Comparison of ENCODE assay signal across 29 cellular contexts in the genomic region with DNA sequence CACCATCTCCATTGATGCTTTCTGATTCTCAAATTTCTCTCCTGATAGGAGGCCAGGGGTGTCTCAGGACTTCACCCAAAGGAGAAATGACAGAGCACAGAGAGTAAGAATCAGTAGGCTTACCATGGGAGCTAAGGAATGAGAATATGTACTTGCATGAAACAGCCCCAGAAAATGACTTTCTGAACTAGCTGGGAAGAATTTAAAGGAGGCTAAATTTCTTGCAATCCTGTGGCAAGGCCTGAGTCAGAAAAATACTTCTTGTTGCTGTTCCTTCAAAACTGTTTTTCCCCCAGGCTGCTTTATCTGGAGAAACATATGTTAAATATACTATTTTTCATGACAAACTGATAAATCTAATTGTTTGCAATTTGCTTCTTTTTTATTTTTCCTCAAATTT. TPM values are rescaled to one million over a fixed set of nuclear protein-coding genes. Genes with fewer than 3 reads are reported as not detected.
A peak's percentile ranks its signal among the peaks of the same experiment; 100 is the strongest.
DNase-seq lines count a peak whose midpoint lies in the region; ATAC-seq and TF ChIP-seq lines count a peak whose summit lies in the region.
"Had no signal": no experiment of that assay in that cellular context is flagged by ENCODE, and none has a peak within 500 bp of the region (broad histone marks: within the 10 kb centered on the region; RNA-seq: fewer than 3 reads in every experiment).

No MANE protein-coding gene starts in this region.

- H3K4me3 Mint-ChIP-seq in chondrocyte (ENCODE audit: unreplicated experiment), result no peak overlapping the region
- H3K4me3 Mint-ChIP-seq: activated CD4-positive, alpha-beta T cell treated with anti-CD3 and anti-CD28 coated beads for 36 hours; activated CD8-positive, alpha-beta T cell treated with anti-CD3 and anti-CD28 coated beads, Interleukin-2, amount 10 ng/mL, durations not matched to agents 7 days and 5 days; activated naive CD8-positive, alpha-beta T cell treated with anti-CD3 and anti-CD28 coated beads for 36 hours; natural killer cell; stimulated activated naive CD8-positive, alpha-beta T cell treated with anti-CD3 and anti-CD28 coated beads, Interleukin-15, amount 100 ng/mL, for 72 hours; T-helper 2 cell treated with Interferon-gamma antibody and Interleukin-4, amounts not matched to agents 5 μg/mL and 100 μg/mL, for 36 hours had no signal

- peaks cover 18% of the 10 kb centered on the region for H3K4me1 Mint-ChIP-seq in chondrocyte (ENCODE audit: low read depth)
- H3K4me1 Mint-ChIP-seq: activated CD4-positive, alpha-beta T cell treated with anti-CD3 and anti-CD28 coated beads for 36 hours; activated naive CD8-positive, alpha-beta T cell treated with anti-CD3 and anti-CD28 coated beads for 36 hours; IgD-negative memory B cell; natural killer cell; stimulated activated naive CD8-positive, alpha-beta T cell treated with anti-CD3 and anti-CD28 coated beads, Interleukin-15, amount 100 ng/mL, for 72 hours had no signal

- H3K27ac Mint-ChIP-seq in chondrocyte (ENCODE audit: unreplicated experiment), result peak overlapping the region; percentile 69
- H3K27ac Mint-ChIP-seq: activated CD4-positive, alpha-beta T cell treated with anti-CD3 and anti-CD28 coated beads for 36 hours; activated CD8-positive, alpha-beta T cell treated with anti-CD3 and anti-CD28 coated beads, Interleukin-2, amount 10 ng/mL, durations not matched to agents 7 days and 5 days; activated naive CD8-positive, alpha-beta T cell treated with anti-CD3 and anti-CD28 coated beads for 36 hours; IgD-negative memory B cell; natural killer cell; stimulated activated naive CD8-positive, alpha-beta T cell treated with anti-CD3 and anti-CD28 coated beads, Interleukin-15, amount 100 ng/mL, for 72 hours; T-helper 2 cell treated with Interferon-gamma antibody and Interleukin-4, amounts not matched to agents 5 μg/mL and 100 μg/mL, for 36 hours had no signal

- DNase-seq in AG20443 (ENCODE audit: low spot score) (peak; percentile 53), chondrocyte (ENCODE audit: low spot score) (no peak), osteoblast (ENCODE audit: insufficient read length, low spot score, missing footprints) (peak; percentile 3), hepatic stellate cell (ENCODE audit: low spot score) (no peak), omental fat pad (ENCODE audit: low spot score) (no peak)
- DNase-seq in activated CD4-positive, CD25-positive, alpha-beta regulatory T cell (lab: John Stamatoyannopoulos, UW), result no peak
- DNase-seq in activated T-cell treated with anti-CD3 and anti-CD28 coated beads, Interleukin-2, amount 50 U/mL, for 1 hour, result no peak
- DNase-seq: activated CD4-positive, alpha-beta T cell treated with anti-CD3 and anti-CD28 coated beads for 36 hours; activated CD8-positive, alpha-beta T cell treated with anti-CD3 and anti-CD28 coated beads, Interleukin-2, amount 10 ng/mL, durations not matched to agents 7 days and 5 days; activated effector memory CD4-positive, alpha-beta T cell treated with Interleukin-2 at 50 U/mL for 16 hours; activated naive CD8-positive, alpha-beta T cell treated with anti-CD3 and anti-CD28 coated beads for 36 hours; DMS79 treated with DMSO at 0.1 percent for 48 hours; lower lobe of right lung; natural killer cell; NCI-H1105; NCI-H2029; NCI-H526 treated with DMSO at 0.1 percent for 48 hours; occipital lobe; SHP77 treated with DMSO at 0.1 percent for 48 hours; stimulated activated naive CD8-positive, alpha-beta T cell treated with anti-CD3 and anti-CD28 coated beads, Interleukin-15, amount 100 ng/mL, for 72 hours; tibial artery had no signal

- no peaks in the 10 kb centered on the region for H3K79me2 ChIP-seq in KMS-11 (ENCODE audit: insufficient read depth, low read depth)
- no peaks in the 10 kb centered on the region for H3K79me2 ChIP-seq in osteoblast (ENCODE audit: insufficient read depth, low read length)

- no peaks in the 10 kb centered on the region for H3K9me3 ChIP-seq in osteoblast (ENCODE audit: low read depth, low read length)
- H3K9me3 ChIP-seq: breast epithelium, lower lobe of right lung, tibial artery had no signal

- peak overlapping the region; percentile 51 for H2AFZ ChIP-seq in KMS-11 (ENCODE audit: low read depth)
- H2AFZ ChIP-seq in osteoblast (ENCODE audit: low read length), result no peak overlapping the region

- ATAC-seq in omental fat pad (ENCODE audit: low FRiP score), result no peak
- ATAC-seq: activated CD4-positive, alpha-beta T cell treated with anti-CD3 and anti-CD28 coated beads for 36 hours; activated CD8-positive, alpha-beta T cell treated with anti-CD3 and anti-CD28 coated beads, Interleukin-2, amount 10 ng/mL, durations not matched to agents 7 days and 5 days; lower lobe of right lung; natural killer cell; Panc1; stimulated activated naive CD8-positive, alpha-beta T cell treated with anti-CD3 and anti-CD28 coated beads, Interleukin-15, amount 100 ng/mL, for 72 hours had no signal

- H3K9me3 Mint-ChIP-seq in chondrocyte (ENCODE audit: low read depth), result no peaks in the 10 kb centered on the region

- peaks cover 87% of the 10 kb centered on the region for H3K4me1 ChIP-seq in KMS-11 (ENCODE audit: low read depth, poor library complexity, severe bottlenecking)
- H3K4me1 ChIP-seq in osteoblast (ENCODE audit: insufficient read depth, low read length), result no peaks in the 10 kb centered on the region
- H3K4me1 ChIP-seq: breast epithelium, lower lobe of right lung, tibial artery had no signal

- H4K20me1 ChIP-seq in KMS-11 (ENCODE audit: insufficient read depth) (no peaks in the 10 kb centered on the region), osteoblast (ENCODE audit: insufficient read depth, low read length) (peaks cover 3% of the 10 kb centered on the region)

- peaks cover 23% of the 10 kb centered on the region for H3K27me3 Mint-ChIP-seq in chondrocyte (ENCODE audit: low read depth)
- H3K27me3 Mint-ChIP-seq: activated CD4-positive, alpha-beta T cell treated with anti-CD3 and anti-CD28 coated beads for 36 hours; activated naive CD8-positive, alpha-beta T cell treated with anti-CD3 and anti-CD28 coated beads for 36 hours; IgD-negative memory B cell; stimulated activated naive CD8-positive, alpha-beta T cell treated with anti-CD3 and anti-CD28 coated beads, Interleukin-15, amount 100 ng/mL, for 72 hours had no signal

- TF ChIP-seq CTCF in KMS-11 (conservative IDR thresholded peaks at IDR 0.05; ENCODE audit: low read depth, low read length), result no peak
- TF ChIP-seq CTCF in chondrocyte (IDR thresholded peaks at IDR 0.05), result no peak
- TF ChIP-seq CTCF in osteoblast (IDR thresholded peaks at IDR 0.05; ENCODE audit: extremely low read depth, low read depth, low read length), result no peak
- TF ChIP-seq CTCF in omental fat pad (IDR thresholded peaks at IDR 0.05), result no peak

- H3K4me3 ChIP-seq in KMS-11 (IDR thresholded peaks at IDR 0.05; ENCODE audit: insufficient read depth, low read depth, low read length) (no peak overlapping the region), osteoblast (ENCODE audit: insufficient read depth, low read length) (no peak overlapping the region)
- H3K4me3 ChIP-seq: breast epithelium, lower lobe of right lung, skin epidermis, tibial artery had no signal

- H3K27me3 ChIP-seq in KMS-11 (ENCODE audit: insufficient read depth, low read depth), result no peaks in the 10 kb centered on the region
- H3K27me3 ChIP-seq in osteoblast (ENCODE audit: insufficient read depth, low read length), result peaks cover 10% of the 10 kb centered on the region
- H3K27me3 ChIP-seq: breast epithelium, tibial artery had no signal

- H3K4me2 ChIP-seq in KMS-11 (peak overlapping the region; percentile 84), osteoblast (ENCODE audit: insufficient read depth, low read length) (no peak overlapping the region)

- peaks cover 1% of the 10 kb centered on the region for H3K36me3 Mint-ChIP-seq in chondrocyte (ENCODE audit: low read depth)
- H3K36me3 Mint-ChIP-seq: activated naive CD8-positive, alpha-beta T cell treated with anti-CD3 and anti-CD28 coated beads for 36 hours; IgD-negative memory B cell; natural killer cell had no signal

- H3K27ac ChIP-seq in KMS-11 (peak overlapping the region; percentile 62), osteoblast (ENCODE audit: low read depth, low read length) (no peak overlapping the region)
- H3K27ac ChIP-seq: breast epithelium, C4-2B, lower lobe of right lung, tibial artery had no signal

- H3K36me3 ChIP-seq in KMS-11 (ENCODE audit: insufficient read depth) (no peaks in the 10 kb centered on the region), osteoblast (ENCODE audit: insufficient read depth, low read length) (no peaks in the 10 kb centered on the region)
- H3K36me3 ChIP-seq: breast epithelium, lower lobe of right lung, tibial artery had no signal

- H3K9ac ChIP-seq in KMS-11, result no peak overlapping the region

RNA-seq across cellular contexts. Expression of a gene that starts 53.4 kb away (rescaled TPM):
- total RNA-seq in chondrocyte, result 24.7 to 32.6 TPM (median 31.4 TPM) in 3 replicates
- total RNA-seq in osteoblast, result 13.4 and 14.4 TPM in 2 replicates
- total RNA-seq in omental fat pad, result 10 to 100 TPM in 3 of 4 donors, 1 to 10 TPM in 1; 9.1 to 47.1 (median 17.1) TPM
- total RNA-seq: activated CD4-positive, alpha-beta T cell treated with anti-CD3 and anti-CD28 coated beads for 36 hours; activated CD8-positive, alpha-beta T cell treated with anti-CD3 and anti-CD28 coated beads, Interleukin-2, amount 10 ng/mL, durations not matched to agents 7 days and 5 days; activated naive CD8-positive, alpha-beta T cell treated with anti-CD3 and anti-CD28 coated beads for 36 hours; mononuclear cell; natural killer cell had no signal

Comparison
In these comparisons a context has a peak if more than half of its experiments do, and no peak if none do; other contexts are left out.
1. DNase-seq: peak in AG20443 (single experiment) and osteoblast (single experiment); none in chondrocyte (single experiment), activated CD4-positive, CD25-positive, alpha-beta regulatory T cell (0 of 4), hepatic stellate cell (single experiment), omental fat pad (single experiment) and activated T-cell treated with anti-CD3 and anti-CD28 coated beads, Interleukin-2, amount 50 U/mL, for 1 hour (single experiment).